8 cellular contexts compared by ENCODE assay signal in the genomic region with DNA sequence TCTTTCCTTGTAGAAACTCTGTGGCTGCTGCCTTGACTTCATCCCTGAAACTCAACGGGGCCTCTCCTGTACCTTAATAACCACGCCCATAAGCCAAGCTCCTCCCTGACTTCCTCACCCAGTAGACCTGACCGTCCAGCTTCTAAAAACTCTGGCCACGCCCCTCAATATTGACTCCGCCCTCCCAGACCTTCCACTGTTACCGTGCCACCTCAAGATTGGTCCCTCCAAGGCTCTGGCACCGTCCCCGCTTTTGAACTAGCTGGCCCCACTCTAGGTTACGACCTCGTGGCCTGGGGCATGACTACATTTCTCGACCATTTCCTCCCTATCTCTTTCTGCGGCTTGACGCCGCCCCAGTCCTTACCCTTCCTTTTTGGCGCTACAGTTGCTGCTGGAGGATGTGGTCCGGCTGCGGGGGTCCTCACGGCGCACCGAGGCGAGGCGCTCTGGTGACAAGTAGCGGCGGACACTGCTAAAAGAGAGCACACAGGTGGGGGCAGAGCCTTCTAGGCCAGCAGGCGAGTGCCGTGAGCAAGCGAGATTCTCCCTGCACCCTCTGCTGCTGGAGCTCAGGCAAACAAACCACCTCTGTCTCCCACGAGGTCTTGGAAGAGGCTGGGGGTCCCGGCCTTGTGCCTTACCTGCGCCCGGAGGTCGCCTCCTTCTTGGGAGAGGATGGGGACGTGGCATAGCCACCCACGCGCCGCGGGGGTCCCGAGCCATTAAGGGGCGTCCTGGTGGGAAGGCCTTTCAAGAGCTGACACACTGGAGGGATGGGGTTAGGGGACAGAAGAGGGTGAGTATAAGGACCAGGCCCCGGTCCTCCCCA. TPM values are rescaled to one million over a fixed set of nuclear protein-coding genes. Genes with fewer than 3 reads are reported as not detected.
DNase-seq lines count a peak whose midpoint lies in the region; ATAC-seq, FAIRE-seq and TF ChIP-seq lines count a peak whose summit lies in the region.

No MANE protein-coding gene starts in this region.

- H3K9me2 ChIP-seq in HCT116 (ENCODE audit: insufficient read depth) = no peaks in the 10 kb centered on the region

- H3K4me3 Mint-ChIP-seq in T-helper 17 cell (peak overlapping the region; percentile 94), astrocyte (ENCODE audit: unreplicated experiment) (peak overlapping the region; percentile 80)

- H3K4me3 ChIP-seq in HCT116 (replicated peaks in 1 of 2; ENCODE audit: low read depth in 1 of 2, low read length in 2 of 2) (peak overlapping the region; percentile 53), astrocyte (ENCODE audit: insufficient read depth, low read depth, low read length) (peak overlapping the region; percentile 35), skin epidermis (peak overlapping the region; percentile 18 to 42 (median 27))

- BruUV-seq in HCT116 (replicated peaks; lab: Mats Ljungman, UMichigan) = TSS peak; percentile 90

- TF ChIP-seq POLR2A in HCT116 (IDR thresholded peaks at IDR 0.05; ENCODE audit: borderline replicate concordance, extremely low read depth, insufficient read depth, insufficient read length) = peak; percentile 33

- H3K27me3 Mint-ChIP-seq in T-helper 17 cell (no peaks in the 10 kb centered on the region), astrocyte (ENCODE audit: low read depth, unreplicated experiment) (no peaks in the 10 kb centered on the region)

- H3K4me1 Mint-ChIP-seq in T-helper 17 cell (peaks cover 38% of the 10 kb centered on the region), astrocyte (ENCODE audit: low read depth, unreplicated experiment) (peaks cover 15% of the 10 kb centered on the region)

- H4K20me1 ChIP-seq in HCT116 (ENCODE audit: insufficient read depth) (no peaks in the 10 kb centered on the region), astrocyte (ENCODE audit: insufficient read depth, low read length) (no peaks in the 10 kb centered on the region)

- no peaks in the 10 kb centered on the region for H3K27me3 ChIP-seq in HCT116 (ENCODE audit: insufficient read depth, low read length)
- H3K27me3 ChIP-seq in astrocyte (ENCODE audit: insufficient read depth, low read length) = no peaks in the 10 kb centered on the region

- POLR2A ChIA-PET in HCT116 (lab: Charles Lee) = interaction anchor here (0.6 to 4.7 kb wide), 23 partner anchors 9 to 238 kb away, joined by 3 to 54 read pairs (median 4); a partner anchor contains a TSS

- peaks cover 6% of the 10 kb centered on the region; the same call in 1 of the 2 replicates for H3K79me2 ChIP-seq in HCT116 (ENCODE audit: insufficient read depth, low read length)
- peaks cover 8% of the 10 kb centered on the region for H3K79me2 ChIP-seq in astrocyte (ENCODE audit: insufficient read depth, low read length)

- H3K36me3 ChIP-seq in HCT116 (ENCODE audit: control insufficient read depth in 1 of 2, insufficient read depth in 2 of 2, low read length in 2 of 2) (no peaks in the 10 kb centered on the region), astrocyte (ENCODE audit: insufficient read depth, low read length) (no peaks in the 10 kb centered on the region)

- peak overlapping the region; percentile 96 for H3K4me2 ChIP-seq in HCT116 (ENCODE audit: low read length)
- peak overlapping the region; percentile 72 for H3K4me2 ChIP-seq in astrocyte (ENCODE audit: low read length)

- no peak for FAIRE-seq in astrocyte (lab: Jason Lieb, UNC)

- no peak for TF ChIP-seq CTCF in HCT116 (IDR thresholded peaks at IDR 0.05 in 2 of 3, conservative IDR thresholded peaks at IDR 0.05 in 1 of 3; ENCODE audit: borderline replicate concordance in 1 of 3, insufficient read depth in 1 of 3, low read depth in 2 of 3, low read length in 2 of 3)
- no peak for TF ChIP-seq CTCF in astrocyte (IDR thresholded peaks at IDR 0.05; ENCODE audit: insufficient read depth, low read depth, low read length)

- peaks cover 35 to 72% of the 10 kb centered on the region in 2 experiments for H3K4me1 ChIP-seq in HCT116 (ENCODE audit: control insufficient read depth in 1 of 2, insufficient read depth in 2 of 2, low read length in 2 of 2)
- H3K4me1 ChIP-seq in astrocyte (ENCODE audit: insufficient read depth, low read length) = peaks cover 42% of the 10 kb centered on the region

- ATAC-seq in HCT116 = peak; percentile 69
- no peak for ATAC-seq in T-helper 17 cell

- in situ Hi-C loops in G401 (cut with HindIII; ENCODE audit: low sequenced_read_pairs) = no loop called here

- H3K9me3 Mint-ChIP-seq in astrocyte (ENCODE audit: unreplicated experiment) = peaks cover 2% of the 10 kb centered on the region

- H3K9me3 ChIP-seq in HCT116 (ENCODE audit: control insufficient read depth in 1 of 2, insufficient read depth in 1 of 2, low read depth in 1 of 2, low read length in 2 of 2) (no peaks in the 10 kb centered on the region), T-helper 17 cell (ENCODE audit: control insufficient read depth, low read length, poor library complexity, severe bottlenecking) (no peaks in the 10 kb centered on the region), astrocyte (ENCODE audit: insufficient read depth, low read depth, low read length) (no peaks in the 10 kb centered on the region)

- H3K36me3 Mint-ChIP-seq in T-helper 17 cell (ENCODE audit: low read depth) (no peaks in the 10 kb centered on the region), astrocyte (ENCODE audit: low read depth, unreplicated experiment) (peaks cover 4% of the 10 kb centered on the region)

- peak overlapping the region; percentile 93 for H3K27ac Mint-ChIP-seq in T-helper 17 cell
- peak overlapping the region; percentile 94 for H3K27ac Mint-ChIP-seq in astrocyte (ENCODE audit: unreplicated experiment)

- DNase-seq in G401 (ENCODE audit: low spot score) (peak; percentile 76), HCT116 (ENCODE audit: low read depth, low spot score) (peak; percentile 97), NCI-H1048 (lab: John Stamatoyannopoulos, UW) (peak; percentile 77), T-helper 17 cell (peak; percentile 23 to 44 (median 43)), astrocyte (ENCODE audit: low read depth) (peak; percentile 48), iPS DF 4.7 (ENCODE audit: extremely low read depth, low spot score) (peak; percentile 93), NCI-H2227 treated with DMSO at 0.1 percent for 48 hours (lab: John Stamatoyannopoulos, UW) (no peak)

- TF ChIP-seq RAD21 in HCT116 (IDR thresholded peaks at IDR 0.05; ENCODE audit: low read depth) = no peak

- RAD21 ChIA-PET in HCT116 (lab: Charles Lee; ENCODE audit: low non-redundant PET in 1 of 2, low total read pairs in 2 of 2, uncharacterized antibody in 2 of 2, unreplicated experiment in 2 of 2) = interaction anchor here (0.6 to 2.6 kb wide), 16 partner anchors 11 to 239 kb away, joined by 3 to 17 read pairs (median 5); a partner anchor contains a TSS

- H2AFZ ChIP-seq in HCT116 (ENCODE audit: low read depth, low read length, poor library complexity, severe bottlenecking) (peak overlapping the region; percentile 19), astrocyte (ENCODE audit: low read depth, low read length) (peak overlapping the region; percentile 77)

- peak overlapping the region; percentile 79 for H3K27ac ChIP-seq in HCT116 (ENCODE audit: low read depth, low read length)
- H3K27ac ChIP-seq in astrocyte (ENCODE audit: low read depth, low read length) = peak overlapping the region; percentile 22
- H3K27ac ChIP-seq in skin epidermis = peak overlapping the region in 20 of 21 experiments; percentile 54 to 90 (median 78)

- CTCF ChIA-PET in HCT116 (lab: Charles Lee) = interaction anchor here (0.8 to 3.6 kb wide), 33 partner anchors 9 to 857 kb away, joined by 3 to 45 read pairs (median 5); a partner anchor contains a TSS

- intact Hi-C loops in HCT116 (cut with micrococcal nuclease) = loop anchor here (1.0 to 5.0 kb wide), 5 partner anchors 34 to 217 kb away; no protein-coding TSS in a partner anchor

- H3K9ac ChIP-seq in HCT116 (ENCODE audit: low read length) = peak overlapping the region; percentile 60
- peak overlapping the region; percentile 8 for H3K9ac ChIP-seq in astrocyte (ENCODE audit: low read length)

TF ChIP-seq in HCT116, 20 proteins besides CTCF, POLR2A, EP300 and RAD21:
- TF ChIP-seq, protein P1, sequence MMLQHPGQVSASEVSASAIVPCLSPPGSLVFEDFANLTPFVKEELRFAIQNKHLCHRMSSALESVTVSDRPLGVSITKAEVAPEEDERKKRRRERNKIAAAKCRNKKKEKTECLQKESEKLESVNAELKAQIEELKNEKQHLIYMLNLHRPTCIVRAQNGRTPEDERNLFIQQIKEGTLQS (IDR thresholded peaks at IDR 0.05) = no peak
- TF ChIP-seq SP1 (IDR thresholded peaks at IDR 0.05; ENCODE audit: low read depth) (no peak), POLR2AphosphoS5 (IDR thresholded peaks at IDR 0.05; ENCODE audit: low read depth, low read length) (peak; percentile 59), TCF7L2 (IDR thresholded peaks at IDR 0.05; ENCODE audit: borderline replicate concordance, extremely low read depth, insufficient read depth, insufficient read length) (peak; percentile 62), JUND (IDR thresholded peaks at IDR 0.05) (no peak), YY1 (IDR thresholded peaks at IDR 0.05; ENCODE audit: extremely low read depth, insufficient replicate concordance, low read depth, low read length) (peak; percentile 3), ZFX (IDR thresholded peaks at IDR 0.05) (peak; percentile 42; the same call in 1 of the 2 replicates)
- TF ChIP-seq, protein P2, sequence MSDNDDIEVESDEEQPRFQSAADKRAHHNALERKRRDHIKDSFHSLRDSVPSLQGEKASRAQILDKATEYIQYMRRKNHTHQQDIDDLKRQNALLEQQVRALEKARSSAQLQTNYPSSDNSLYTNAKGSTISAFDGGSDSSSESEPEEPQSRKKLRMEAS (IDR thresholded peaks at IDR 0.05) = peak; percentile 76

RNA-seq across cellular contexts. Expression of a gene that starts 2.3 kb away (rescaled TPM):
- 34.5 and 52.9 TPM in 2 replicates for total RNA-seq in G401 (2014; rRNA removed; shearing (Covaris generic))
- 131 TPM for total RNA-seq in HCT116 (2021; ENCODE audit: unreplicated experiment)
- polyA plus RNA-seq in HCT116 (2012) = 132 and 168 TPM in 2 replicates
- 10 to 100 TPM; 58.1 to 61.2 TPM for total RNA-seq in T-helper 17 cell
- 24.6 and 27.8 TPM in 2 replicates for total RNA-seq in astrocyte

RNA-seq across cellular contexts. Expression of a gene that starts 26.5 kb away (rescaled TPM):
- 4.2 and 8.0 TPM in 2 replicates for total RNA-seq in G401 (2014; rRNA removed; shearing (Covaris generic))
- total RNA-seq in HCT116 (2021; ENCODE audit: unreplicated experiment) (14.1 TPM), T-helper 17 cell (1 to 10 TPM; 2.3 to 4.6 TPM), astrocyte (4.4 and 4.6 TPM in 2 replicates)
- 9.9 and 10.3 TPM in 2 replicates for polyA plus RNA-seq in HCT116 (2012)

RNA-seq across cellular contexts. Expression of a gene that starts 39.5 kb away (rescaled TPM):
- 0.14 TPM in 1 of 2 replicates, not detected in the other for total RNA-seq in G401 (2014; rRNA removed; shearing (Covaris generic))
- total RNA-seq in HCT116 (2021; ENCODE audit: unreplicated experiment) (0.10 TPM), T-helper 17 cell (not detected), astrocyte (0.14 and 0.30 TPM in 2 replicates)
- 0.04 and 0.13 TPM in 2 replicates for polyA plus RNA-seq in HCT116 (2012)

RNA-seq across cellular contexts. Expression of a gene that starts 50.3 kb away (rescaled TPM):
- 394 and 514 TPM in 2 replicates for total RNA-seq in G401 (2014; rRNA removed; shearing (Covaris generic))
- total RNA-seq in HCT116 (2021; ENCODE audit: unreplicated experiment) (927 TPM), T-helper 17 cell (100 to 1,000 TPM; 333 to 339 TPM), astrocyte (416 and 459 TPM in 2 replicates)
- polyA plus RNA-seq in HCT116 (2012) = 945 and 1,044 TPM in 2 replicates

RNA-seq across cellular contexts. Expression of a gene that starts 51.0 kb away (rescaled TPM):
- 28.5 and 32.9 TPM in 2 replicates for total RNA-seq in G401 (2014; rRNA removed; shearing (Covaris generic))
- total RNA-seq in HCT116 (2021; ENCODE audit: unreplicated experiment) = 19.5 TPM
- 17.9 and 23.5 TPM in 2 replicates for polyA plus RNA-seq in HCT116 (2012)
- total RNA-seq in T-helper 17 cell = 10 to 100 TPM in 1 of 2 donors, 1 to 10 TPM in 1; 7.1 to 13.2 TPM
- 21.8 and 23.4 TPM in 2 replicates for total RNA-seq in astrocyte

Comparison
In these comparisons a context has a peak if more than half of its experiments do, and no peak if none do; other contexts are left out.
1. H3K27ac ChIP-seq: peak in every context shown above with its lines; median percentile 79 in HCT116; 78 in skin epidermis; 22 in astrocyte.